In the genomic region with DNA sequence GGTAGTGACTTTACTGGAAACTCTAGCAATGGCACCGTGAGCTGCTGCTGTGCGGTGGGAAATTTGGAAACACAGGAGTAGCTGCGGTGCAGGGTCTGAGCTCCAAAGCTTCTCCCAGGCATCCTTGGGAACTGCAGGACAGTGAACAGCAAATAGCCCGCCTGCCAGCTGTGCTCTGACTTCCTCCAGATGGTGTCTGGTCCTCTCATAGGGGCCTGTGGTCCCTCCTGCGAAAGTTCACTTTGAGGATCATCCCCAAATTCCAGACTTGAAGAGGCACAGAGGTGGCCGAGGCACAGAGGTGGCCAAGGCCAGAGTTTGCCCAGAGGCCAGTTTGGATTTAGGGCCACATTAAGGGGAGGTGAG, we compare ENCODE assay signal across 23 cellular contexts.
DNase-seq lines count a peak whose midpoint lies in the region; ATAC-seq, FAIRE-seq and TF ChIP-seq lines count a peak whose summit lies in the region.
"Had no signal": no experiment of that assay in that cellular context is flagged by ENCODE, and none has a peak within 500 bp of the region (broad histone marks: within the 10 kb centered on the region; RNA-seq: fewer than 3 reads in every experiment).

No MANE protein-coding gene starts in this region.

- no peak overlapping the region for H3K9ac ChIP-seq in HepG2 (ENCODE audit: insufficient read depth, low read depth, low read length)
- H3K9ac ChIP-seq: BLaER1 had no signal

- H4K20me1 ChIP-seq in HepG2 (ENCODE audit: insufficient read depth, low read length): no peaks in the 10 kb centered on the region
- H4K20me1 ChIP-seq: BLaER1 had no signal

- ATAC-seq in HepG2: peak; percentile 27
- no peak for ATAC-seq in right lobe of liver
- ATAC-seq: T-helper 17 cell had no signal

- in situ Hi-C loops in HepG2 (cut with HindIII; ENCODE audit: extremely low pct_ligation_motif_present, low pct_unique_long_range_greater_than_20kb): no loop called here

- no peak overlapping the region for H2AFZ ChIP-seq in HepG2 (ENCODE audit: low read length)

- H3K27me3 ChIP-seq in HepG2 (ENCODE audit: control insufficient read depth in 1 of 2, insufficient read depth in 2 of 2, low read length in 2 of 2) (no peaks in the 10 kb centered on the region; a peak in 1 of 5 replicates), right lobe of liver (no peaks in the 10 kb centered on the region), WERI-Rb-1 (ENCODE audit: insufficient read depth, low read depth, severe bottlenecking) (no peaks in the 10 kb centered on the region)
- H3K27me3 ChIP-seq: BLaER1 had no signal

- WGBS in HepG2 (ENCODE audit: low lambda C conversion rate): 30% methylated on average over 4 of the region's 6 CpGs
- WGBS in right lobe of liver (ENCODE audit: insufficient coverage, low coverage, low lambda C conversion rate, missing lambda C conversion rate): 89% methylated on average over 4 of the region's 6 CpGs

- intact Hi-C loops in HepG2 (cut with micrococcal nuclease; ENCODE audit: unreplicated experiment) (no loop called here), right lobe of liver (cut with DNase I) (no loop called here)

- no peak for TF ChIP-seq EP300 in HepG2 (IDR thresholded peaks at IDR 0.05; ENCODE audit: low read depth in 2 of 2, low read length in 2 of 2)
- TF ChIP-seq EP300 in HepG2 (CRISPR knock-in tag; IDR thresholded peaks at IDR 0.05; ENCODE audit: borderline replicate concordance): no peak

- no peak for DNase-seq in HepG2 (ENCODE audit: low spot score)
- DNase-seq in right lobe of liver: no peak
- peak; percentile 51 to 74 for DNase-seq in NCI-H524 (lab: John Stamatoyannopoulos, UW)
- peak; percentile 26 for DNase-seq in WERI-Rb-1
- DNase-seq in DMS53 treated with DMSO at 0.1 percent for 48 hours (lab: John Stamatoyannopoulos, UW; ENCODE audit: unreplicated experiment): no peak
- DNase-seq in NCI-H1694 treated with DMSO at 0.1 percent for 48 hours (lab: John Stamatoyannopoulos, UW): no peak
- DNase-seq in NCI-H446 (lab: John Stamatoyannopoulos, UW): no peak
- DNase-seq: CD4-positive, alpha-beta T cell; COR-L47; GDM1; H9; KBM-7; MM.1S; NCI-H1048; NCI-H1436; NCI-H2029; NCI-H774; Right ventricle myocardium superior; SW 1271; T-helper 17 cell had no signal

- no TSS peak for BruUV-seq in HepG2 (replicated peaks; lab: Mats Ljungman, UMichigan)

- H3K36me3 ChIP-seq in HepG2 (replicated peaks in 1 of 2; ENCODE audit: control insufficient read depth in 1 of 2, insufficient read depth in 2 of 2, low read length in 2 of 2) (no peaks in the 10 kb centered on the region), right lobe of liver (no peaks in the 10 kb centered on the region), WERI-Rb-1 (no peaks in the 10 kb centered on the region)
- H3K36me3 ChIP-seq: BLaER1 had no signal

- CTCF ChIA-PET in HepG2 (lab: Yijun Ruan, JAX; ENCODE audit: low intra/inter-chr PET ratio, low total read pairs): no interaction called here

- TF ChIP-seq CTCF in HepG2 (CRISPR knock-in tag; IDR thresholded peaks at IDR 0.05): no peak
- no peak for TF ChIP-seq CTCF in right lobe of liver (IDR thresholded peaks at IDR 0.05)
- no peak for TF ChIP-seq CTCF in WERI-Rb-1 (IDR thresholded peaks at IDR 0.05; ENCODE audit: low read depth, low read length)

- no peaks in the 10 kb centered on the region for H3K4me1 ChIP-seq in HepG2 (ENCODE audit: insufficient read depth, low read length)
- H3K4me1 ChIP-seq in right lobe of liver: no peaks in the 10 kb centered on the region
- H3K4me1 ChIP-seq: BLaER1 had no signal

- FAIRE-seq in HepG2 (lab: Jason Lieb, UNC): no peak

- no peak for TF ChIP-seq RAD21 in HepG2 (CRISPR knock-in tag; IDR thresholded peaks at IDR 0.05)

- H3K79me2 ChIP-seq in HepG2 (ENCODE audit: insufficient read depth, low read length): no peaks in the 10 kb centered on the region

- H3K9me3 ChIP-seq in HepG2 (ENCODE audit: low read length): peaks cover 21% of the 10 kb centered on the region
- H3K9me3 ChIP-seq in right lobe of liver: no peaks in the 10 kb centered on the region
- H3K9me3 ChIP-seq in WERI-Rb-1 (ENCODE audit: severe bottlenecking): no peaks in the 10 kb centered on the region

- no peak overlapping the region for H3K4me2 ChIP-seq in HepG2 (ENCODE audit: low read depth, low read length)
- H3K4me2 ChIP-seq: BLaER1 had no signal

- H3K4me3 ChIP-seq in HepG2 (replicated peaks in 1 of 3; ENCODE audit: insufficient read depth in 1 of 3, low read depth in 2 of 3, low read length in 3 of 3) (no peak overlapping the region), right lobe of liver (no peak overlapping the region), WERI-Rb-1 (ENCODE audit: low read depth, low read length) (no peak overlapping the region)
- H3K4me3 ChIP-seq: BLaER1, SK-N-MC had no signal

- H3K27ac ChIP-seq in HepG2 (ENCODE audit: extremely low read length, insufficient read depth, low read length) (no peak overlapping the region), right lobe of liver (no peak overlapping the region), WERI-Rb-1 (peak overlapping the region; percentile 96)
- H3K27ac ChIP-seq: BLaER1, HL-60, SK-N-MC had no signal

- no peak for TF ChIP-seq POLR2A in HepG2 (IDR thresholded peaks at IDR 0.05; ENCODE audit: insufficient read depth in 1 of 2, low read depth in 2 of 2, low read length in 2 of 2)
- TF ChIP-seq POLR2A in right lobe of liver (IDR thresholded peaks at IDR 0.05): no peak

- POLR2A ChIA-PET in HepG2 (lab: Yijun Ruan, JAX): no interaction called here

TF ChIP-seq in HepG2, 621 proteins besides CTCF, POLR2A, EP300 and RAD21 (continues in another document):
- TF ChIP-seq, protein P1, sequence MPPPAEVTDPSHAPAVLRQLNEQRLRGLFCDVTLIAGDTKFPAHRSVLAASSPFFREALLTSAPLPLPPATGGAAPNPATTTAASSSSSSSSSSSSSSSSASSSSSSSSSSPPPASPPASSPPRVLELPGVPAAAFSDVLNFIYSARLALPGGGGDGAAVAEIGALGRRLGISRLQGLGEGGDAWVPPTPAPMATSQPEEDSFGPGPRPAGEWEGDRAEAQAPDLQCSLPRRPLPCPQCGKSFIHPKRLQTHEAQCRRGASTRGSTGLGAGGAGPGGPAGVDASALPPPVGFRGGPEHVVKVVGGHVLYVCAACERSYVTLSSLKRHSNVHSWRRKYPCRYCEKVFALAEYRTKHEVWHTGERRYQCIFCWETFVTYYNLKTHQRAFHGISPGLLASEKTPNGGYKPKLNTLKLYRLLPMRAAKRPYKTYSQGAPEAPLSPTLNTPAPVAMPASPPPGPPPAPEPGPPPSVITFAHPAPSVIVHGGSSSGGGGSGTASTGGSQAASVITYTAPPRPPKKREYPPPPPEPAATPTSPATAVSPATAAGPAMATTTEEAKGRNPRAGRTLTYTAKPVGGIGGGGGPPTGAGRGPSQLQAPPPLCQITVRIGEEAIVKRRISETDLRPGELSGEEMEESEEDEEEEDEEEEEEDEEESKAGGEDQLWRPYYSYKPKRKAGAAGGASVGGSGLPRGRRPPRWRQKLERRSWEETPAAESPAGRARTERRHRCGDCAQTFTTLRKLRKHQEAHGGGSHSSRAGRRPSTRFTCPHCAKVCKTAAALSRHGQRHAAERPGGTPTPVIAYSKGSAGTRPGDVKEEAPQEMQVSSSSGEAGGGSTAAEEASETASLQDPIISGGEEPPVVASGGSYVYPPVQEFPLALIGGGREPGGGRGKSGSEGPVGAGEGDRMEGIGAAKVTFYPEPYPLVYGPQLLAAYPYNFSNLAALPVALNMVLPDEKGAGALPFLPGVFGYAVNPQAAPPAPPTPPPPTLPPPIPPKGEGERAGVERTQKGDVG (CRISPR knock-in tag; IDR thresholded peaks at IDR 0.05; ENCODE audit: borderline replicate concordance): no peak
- TF ChIP-seq, protein P2, sequence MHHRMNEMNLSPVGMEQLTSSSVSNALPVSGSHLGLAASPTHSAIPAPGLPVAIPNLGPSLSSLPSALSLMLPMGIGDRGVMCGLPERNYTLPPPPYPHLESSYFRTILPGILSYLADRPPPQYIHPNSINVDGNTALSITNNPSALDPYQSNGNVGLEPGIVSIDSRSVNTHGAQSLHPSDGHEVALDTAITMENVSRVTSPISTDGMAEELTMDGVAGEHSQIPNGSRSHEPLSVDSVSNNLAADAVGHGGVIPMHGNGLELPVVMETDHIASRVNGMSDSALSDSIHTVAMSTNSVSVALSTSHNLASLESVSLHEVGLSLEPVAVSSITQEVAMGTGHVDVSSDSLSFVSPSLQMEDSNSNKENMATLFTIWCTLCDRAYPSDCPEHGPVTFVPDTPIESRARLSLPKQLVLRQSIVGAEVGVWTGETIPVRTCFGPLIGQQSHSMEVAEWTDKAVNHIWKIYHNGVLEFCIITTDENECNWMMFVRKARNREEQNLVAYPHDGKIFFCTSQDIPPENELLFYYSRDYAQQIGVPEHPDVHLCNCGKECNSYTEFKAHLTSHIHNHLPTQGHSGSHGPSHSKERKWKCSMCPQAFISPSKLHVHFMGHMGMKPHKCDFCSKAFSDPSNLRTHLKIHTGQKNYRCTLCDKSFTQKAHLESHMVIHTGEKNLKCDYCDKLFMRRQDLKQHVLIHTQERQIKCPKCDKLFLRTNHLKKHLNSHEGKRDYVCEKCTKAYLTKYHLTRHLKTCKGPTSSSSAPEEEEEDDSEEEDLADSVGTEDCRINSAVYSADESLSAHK (CRISPR knock-in tag; IDR thresholded peaks at IDR 0.05; ENCODE audit: borderline replicate concordance): no peak
- no peak for TF ChIP-seq ZNF747 (CRISPR knock-in tag; IDR thresholded peaks at IDR 0.05; ENCODE audit: borderline replicate concordance)
- no peak for TF ChIP-seq SKI (IDR thresholded peaks at IDR 0.05; ENCODE audit: partially characterized antibody)
- no peak for TF ChIP-seq SP5 (CRISPR knock-in tag; IDR thresholded peaks at IDR 0.05; ENCODE audit: borderline replicate concordance, low read depth)
- no peak for TF ChIP-seq KLF12 (CRISPR knock-in tag; IDR thresholded peaks at IDR 0.05; ENCODE audit: borderline replicate concordance)
- TF ChIP-seq SP140L (CRISPR knock-in tag; IDR thresholded peaks at IDR 0.05; ENCODE audit: borderline replicate concordance): no peak
- TF ChIP-seq, protein P3, sequence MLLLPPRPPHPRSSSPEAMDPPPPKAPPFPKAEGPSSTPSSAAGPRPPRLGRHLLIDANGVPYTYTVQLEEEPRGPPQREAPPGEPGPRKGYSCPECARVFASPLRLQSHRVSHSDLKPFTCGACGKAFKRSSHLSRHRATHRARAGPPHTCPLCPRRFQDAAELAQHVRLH (CRISPR knock-in tag; IDR thresholded peaks at IDR 0.05; ENCODE audit: borderline replicate concordance, low read depth): no peak
- TF ChIP-seq, protein P4, sequence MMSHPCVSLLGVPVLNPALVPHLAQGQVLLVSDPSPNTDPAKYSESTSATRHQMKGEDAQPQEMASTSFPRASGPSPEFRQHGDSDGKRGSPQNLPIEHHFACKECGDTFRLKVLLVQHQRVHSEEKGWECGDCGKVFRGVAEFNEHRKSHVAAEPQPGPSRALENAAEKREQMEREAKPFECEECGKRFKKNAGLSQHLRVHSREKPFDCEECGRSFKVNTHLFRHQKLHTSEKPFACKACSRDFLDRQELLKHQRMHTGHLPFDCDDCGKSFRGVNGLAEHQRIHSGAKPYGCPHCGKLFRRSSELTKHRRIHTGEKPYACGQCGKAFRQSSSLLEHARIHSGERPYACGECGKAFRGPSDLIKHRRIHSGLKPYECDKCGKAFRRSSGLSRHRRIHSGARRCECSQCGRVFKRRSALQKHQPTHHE (CRISPR knock-in tag; IDR thresholded peaks at IDR 0.05; ENCODE audit: borderline replicate concordance): no peak

Comparison
In these comparisons a context has a peak if more than half of its experiments do, and no peak if none do; other contexts are left out.
1. DNase-seq: peak in NCI-H524 (2 of 2) and WERI-Rb-1 (single experiment); none in HepG2 (single experiment), right lobe of liver (0 of 3), DMS53 treated with DMSO at 0.1 percent for 48 hours (single experiment), NCI-H1694 treated with DMSO at 0.1 percent for 48 hours (single experiment) and NCI-H446 (0 of 2).